Comparison of ENCODE assay signal across 23 cellular contexts in genomic region chr14:52059614-52060013, GRCh38. TPM values are rescaled to one million over a fixed set of nuclear protein-coding genes. Genes with fewer than 3 reads are reported as not detected.
DNase-seq lines count a peak whose midpoint lies in the region; ATAC-seq, FAIRE-seq and TF ChIP-seq lines count a peak whose summit lies in the region.
"Had no signal": no experiment of that assay in that cellular context is flagged by ENCODE, and none has a peak within 500 bp of the region (broad histone marks: within the 10 kb centered on the region; RNA-seq: fewer than 3 reads in every experiment).

No MANE protein-coding gene starts in this region.

- no peak overlapping the region for H3K27ac Mint-ChIP-seq in GM23338
- no peak overlapping the region for H3K27ac Mint-ChIP-seq in type B pancreatic cell
- H3K27ac Mint-ChIP-seq: activated naive CD4-positive, alpha-beta T cell treated with anti-CD3 and anti-CD28 coated beads, Interleukin-2, amount 50 U/mL, for 24 hours; CD4-positive, CD25-positive, alpha-beta regulatory T cell; IgD-negative memory B cell had no signal

- no peak overlapping the region for H3K4me3 Mint-ChIP-seq in GM23338
- H3K4me3 Mint-ChIP-seq in type B pancreatic cell = no peak overlapping the region
- H3K4me3 Mint-ChIP-seq: activated naive CD4-positive, alpha-beta T cell treated with anti-CD3 and anti-CD28 coated beads, Interleukin-2, amount 50 U/mL, for 24 hours; CD4-positive, CD25-positive, alpha-beta regulatory T cell; IgD-negative memory B cell had no signal

- peaks cover 4% of the 10 kb centered on the region for H3K27me3 Mint-ChIP-seq in GM23338 (ENCODE audit: insufficient read depth, low read depth, poor library complexity)
- peaks cover 20% of the 10 kb centered on the region for H3K27me3 Mint-ChIP-seq in type B pancreatic cell

- H3K27ac ChIP-seq in kidney (ENCODE audit: low read depth in 2 of 2, low read length in 2 of 2) (peak overlapping the region; percentile 65 to 66), stomach smooth muscle (ENCODE audit: low read length) (peak overlapping the region; percentile 11), MM.1S (ENCODE audit: low read length) (no peak overlapping the region), GM23338 (ENCODE audit: low read depth) (no peak overlapping the region)

- H4K20me1 ChIP-seq in MM.1S (ENCODE audit: insufficient read depth, low read length) (no peaks in the 10 kb centered on the region), GM23338 (replicated peaks; ENCODE audit: insufficient read depth) (no peaks in the 10 kb centered on the region)

- H3K9me3 Mint-ChIP-seq in GM23338 = no peaks in the 10 kb centered on the region
- no peaks in the 10 kb centered on the region for H3K9me3 Mint-ChIP-seq in type B pancreatic cell
- H3K9me3 Mint-ChIP-seq: activated naive CD4-positive, alpha-beta T cell treated with anti-CD3 and anti-CD28 coated beads, Interleukin-2, amount 50 U/mL, for 24 hours; CD4-positive, CD25-positive, alpha-beta regulatory T cell; IgD-negative memory B cell had no signal

- H3K36me3 ChIP-seq in kidney (ENCODE audit: control insufficient read depth in 1 of 2, insufficient read depth in 2 of 2, low read length in 2 of 2) = no peaks in the 10 kb centered on the region
- peaks cover 0 to 11% of the 10 kb centered on the region in 2 donors for H3K36me3 ChIP-seq in stomach smooth muscle (ENCODE audit: control insufficient read depth in 2 of 2, insufficient read depth in 2 of 2, low read length in 2 of 2)
- H3K36me3 ChIP-seq in MM.1S (replicated peaks; ENCODE audit: insufficient read depth, low read length) = no peaks in the 10 kb centered on the region
- H3K36me3 ChIP-seq in GM23338 (ENCODE audit: insufficient read depth) = no peaks in the 10 kb centered on the region
- H3K36me3 ChIP-seq: ovary had no signal

- H3K4me2 ChIP-seq in MM.1S (ENCODE audit: low read depth, low read length) = no peak overlapping the region
- no peak overlapping the region for H3K4me2 ChIP-seq in GM23338

- H3K9me3 ChIP-seq in kidney (ENCODE audit: control insufficient read depth in 1 of 2, low read length in 2 of 2) = no peaks in the 10 kb centered on the region
- no peaks in the 10 kb centered on the region for H3K9me3 ChIP-seq in stomach smooth muscle (ENCODE audit: control insufficient read depth in 2 of 2, low read length in 2 of 2)
- no peaks in the 10 kb centered on the region for H3K9me3 ChIP-seq in MM.1S (replicated peaks; ENCODE audit: insufficient read depth, low read length)
- H3K9me3 ChIP-seq: ovary had no signal

- in situ Hi-C loops in astrocyte of the cerebellum (cut with HindIII; ENCODE audit: low sequenced_read_pairs) = no loop called here

- H3K27me3 ChIP-seq in stomach smooth muscle (ENCODE audit: control insufficient read depth in 1 of 2, insufficient read depth in 2 of 2, low read length in 2 of 2) = no peaks in the 10 kb centered on the region
- no peaks in the 10 kb centered on the region for H3K27me3 ChIP-seq in MM.1S (replicated peaks; ENCODE audit: insufficient read depth, low read length)
- peaks cover 7% of the 10 kb centered on the region; the same call in 1 of the 2 replicates for H3K27me3 ChIP-seq in GM23338 (ENCODE audit: insufficient read depth)
- H3K27me3 ChIP-seq: dorsolateral prefrontal cortex, ovary had no signal

- no peaks in the 10 kb centered on the region for H3K79me2 ChIP-seq in MM.1S (ENCODE audit: low read length)
- H3K79me2 ChIP-seq in GM23338 (replicated peaks; ENCODE audit: insufficient read depth) = no peaks in the 10 kb centered on the region

- H3K4me1 ChIP-seq in kidney (ENCODE audit: control insufficient read depth in 1 of 2, insufficient read depth in 1 of 2, low read depth in 1 of 2, low read length in 2 of 2) = peaks cover 5 to 13% of the 10 kb centered on the region in 2 donors
- H3K4me1 ChIP-seq in stomach smooth muscle (ENCODE audit: control insufficient read depth, insufficient read depth, low read length) = peaks cover 59% of the 10 kb centered on the region
- H3K4me1 ChIP-seq in MM.1S (ENCODE audit: low read length) = no peaks in the 10 kb centered on the region
- H3K4me1 ChIP-seq in GM23338 (ENCODE audit: insufficient read depth) = peaks cover 18% of the 10 kb centered on the region

- DNase-seq in COLO829 (ENCODE audit: low spot score) (peak; percentile 13), astrocyte of the cerebellum (ENCODE audit: low read depth) (peak; percentile 77), kidney (no peak), MM.1S (no peak), GM23338 (ENCODE audit: low spot score) (no peak), type B pancreatic cell (ENCODE audit: extremely low spot score, unreplicated experiment) (no peak)
- DNase-seq: activated CD8-positive, alpha-beta memory T cell treated with anti-CD3 and anti-CD28 coated beads for 24 hours; activated T-cell treated with anti-CD3 and anti-CD28 coated beads, Interleukin-2, amount 50 U/mL, for 48 hours; CD4-positive, CD25-positive, alpha-beta regulatory T cell; dorsolateral prefrontal cortex; mammary epithelial cell; NCI-H187 treated with DMSO at 0.1 percent for 48 hours; NCI-H345; NK-92 treated with Interleukin-12 subunit alpha and Interleukin-12 subunit beta, amount 100 ng/mL, for 24 hours; stimulated activated CD4-positive, alpha-beta T cell treated with anti-CD3 and anti-CD28 coated beads, Interleukin-2, amount 100 ng/mL, for 24 hours; stimulated activated naive CD8-positive, alpha-beta T cell treated with anti-CD3 and anti-CD28 coated beads, Interleukin-15, Interleukin-2, amounts not matched to agents 100 U/mL and 50 U/mL, for 24 hours had no signal

- peaks cover 21% of the 10 kb centered on the region for H3K4me1 Mint-ChIP-seq in GM23338
- peaks cover 5% of the 10 kb centered on the region for H3K4me1 Mint-ChIP-seq in type B pancreatic cell (ENCODE audit: unreplicated experiment)
- H3K4me1 Mint-ChIP-seq: activated naive CD4-positive, alpha-beta T cell treated with anti-CD3 and anti-CD28 coated beads, Interleukin-2, amount 50 U/mL, for 24 hours; CD4-positive, CD25-positive, alpha-beta regulatory T cell; IgD-negative memory B cell had no signal

- peak; percentile 25 for FAIRE-seq in kidney (lab: Jason Lieb, UNC)
- FAIRE-seq: bronchial epithelial cell had no signal

- H3K4me3 ChIP-seq in astrocyte of the cerebellum (ENCODE audit: low read depth, low read length) (no peak overlapping the region), kidney (ENCODE audit: low read length in 2 of 2) (peak overlapping the region in 1 of 2 donors; percentile 27), stomach smooth muscle (ENCODE audit: low read length in 2 of 2) (no peak overlapping the region), MM.1S (ENCODE audit: low read length) (no peak overlapping the region), GM23338 (no peak overlapping the region)
- H3K4me3 ChIP-seq: ovary had no signal

- H3K9me2 ChIP-seq in MM.1S (replicated peaks; ENCODE audit: insufficient read depth, low read length) = no peaks in the 10 kb centered on the region
- 0 out of 2 replicates have a peak, but pooled peaks cover 5% of the 10 kb centered on the region for H3K9me2 ChIP-seq in GM23338 (ENCODE audit: insufficient read depth)

- H3F3A ChIP-seq in MM.1S (ENCODE audit: insufficient read depth, low read length) (no peaks in the 10 kb centered on the region), GM23338 (replicated peaks; ENCODE audit: low read depth) (no peaks in the 10 kb centered on the region)

- H3K36me3 Mint-ChIP-seq in GM23338 (ENCODE audit: low read depth) (no peaks in the 10 kb centered on the region), type B pancreatic cell (no peaks in the 10 kb centered on the region)
- H3K36me3 Mint-ChIP-seq: activated naive CD4-positive, alpha-beta T cell treated with anti-CD3 and anti-CD28 coated beads, Interleukin-2, amount 50 U/mL, for 24 hours; CD4-positive, CD25-positive, alpha-beta regulatory T cell; IgD-negative memory B cell had no signal

- intact Hi-C loops in kidney (cut with DNase I) = no loop called here

- H2AFZ ChIP-seq in MM.1S (ENCODE audit: low read length) (no peak overlapping the region), GM23338 (no peak overlapping the region)

- no peak overlapping the region for H3K9ac ChIP-seq in kidney (ENCODE audit: low read length in 2 of 2)
- H3K9ac ChIP-seq in stomach smooth muscle (ENCODE audit: low read length in 2 of 2) = no peak overlapping the region
- H3K9ac ChIP-seq in MM.1S (ENCODE audit: low read length) = no peak overlapping the region

- no peak for ATAC-seq in HG02885 (IDR thresholded peaks at IDR 0.05; ENCODE audit: poor library complexity, unreplicated experiment)
- no peak for ATAC-seq in GM23338
- ATAC-seq: activated CD4-positive, CD25-positive, alpha-beta regulatory T cell treated with anti-CD3 and anti-CD28 coated beads, Interleukin-2, amount 50 U/mL, for 24 hours; stimulated activated naive CD8-positive, alpha-beta T cell treated with anti-CD3 and anti-CD28 coated beads, Interleukin-15, Interleukin-2, amounts not matched to agents 100 U/mL and 50 U/mL, for 24 hours had no signal

- no peak for TF ChIP-seq CTCF in astrocyte of the cerebellum (IDR thresholded peaks at IDR 0.05; ENCODE audit: low read depth, low read length, missing control alignments)
- no peak for TF ChIP-seq CTCF in kidney (IDR thresholded peaks at IDR 0.05; ENCODE audit: borderline replicate concordance, extremely low read depth, insufficient read depth)
- TF ChIP-seq CTCF in MM.1S (IDR thresholded peaks at IDR 0.05; ENCODE audit: low read length) = no peak
- TF ChIP-seq CTCF in GM23338 (conservative IDR thresholded peaks at IDR 0.05; ENCODE audit: low read depth in 2 of 2) = no peak
- TF ChIP-seq CTCF in type B pancreatic cell (conservative IDR thresholded peaks at IDR 0.05) = no peak

TF ChIP-seq in GM23338, 12 proteins besides CTCF, POLR2A, EP300 and RAD21:
- TF ChIP-seq EZH2 (IDR thresholded peaks at IDR 0.05; ENCODE audit: low read depth, unreplicated experiment) = no peak
- no peak for TF ChIP-seq ZNF114 (CRISPR knock-in tag; IDR thresholded peaks at IDR 0.05)
- TF ChIP-seq EZH2phosphoT487 (IDR thresholded peaks at IDR 0.05; ENCODE audit: unreplicated experiment) = no peak
- no peak for TF ChIP-seq JUNB (IDR thresholded peaks at IDR 0.05; ENCODE audit: unreplicated experiment)
- no peak for TF ChIP-seq ETS1 (IDR thresholded peaks at IDR 0.05)
- no peak for TF ChIP-seq CREB1 (CRISPR knock-in tag; IDR thresholded peaks at IDR 0.05; ENCODE audit: low read depth)
TF ChIP-seq in GM23338: peak in this region for 0.

RNA-seq across cellular contexts. Expression of gene NID2, which starts 9.2 kb away (rescaled TPM):
- 37.7 TPM for total RNA-seq in kidney
- 7.1 TPM for polyA plus RNA-seq in kidney (ENCODE audit: insufficient read depth, low read depth, low replicate concordance)
- total RNA-seq in GM23338 (2014; rRNA removed; shearing (Covaris generic)) = 7.1 and 10.4 TPM in 2 replicates
- 2.7 and 4.3 TPM in 2 replicates for polyA plus RNA-seq in GM23338 (2016; fragmentation: Nextera tagmentation; extraction: Ambion mirVana)
- 8.3 and 65.7 TPM in 2 replicates for total RNA-seq in type B pancreatic cell (ENCODE audit: low replicate concordance)
- total RNA-seq: CD4-positive, CD25-positive, alpha-beta regulatory T cell had no signal

Comparison
In these comparisons a context has a peak if more than half of its experiments do, and no peak if none do; other contexts are left out.
1. DNase-seq: peak in COLO829 (single experiment) and astrocyte of the cerebellum (single experiment); none in kidney (single experiment), MM.1S (single experiment), GM23338 (single experiment) and type B pancreatic cell (single experiment).
2. H3K27ac ChIP-seq: peak in kidney (2 of 2) and stomach smooth muscle (single experiment); none in MM.1S (single experiment) and GM23338 (single experiment).